Comparison of ENCODE assay signal across 14 cellular contexts in the genomic region with DNA sequence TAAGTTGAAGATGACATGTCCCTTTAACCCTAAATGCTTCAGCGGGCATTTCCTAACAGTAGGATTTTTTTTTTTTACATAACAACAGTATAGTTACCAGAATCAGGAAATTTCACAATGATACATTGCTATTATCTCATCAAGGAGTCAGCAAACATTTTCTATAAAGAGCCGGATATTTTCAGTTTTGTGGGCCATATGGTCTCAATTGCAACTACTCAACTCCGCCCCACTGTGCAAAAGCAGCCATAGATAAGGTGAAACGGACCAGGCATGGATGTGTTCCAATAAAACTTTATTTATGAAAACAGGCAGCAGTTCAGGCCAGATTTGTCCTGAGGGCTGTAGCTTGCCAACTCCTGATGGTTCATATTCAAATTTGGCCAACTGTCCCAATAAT.
DNase-seq lines count a peak whose midpoint lies in the region; TF ChIP-seq lines count a peak whose summit lies in the region.
"Had no signal": no experiment of that assay in that cellular context is flagged by ENCODE, and none has a peak within 500 bp of the region (broad histone marks: within the 10 kb centered on the region; RNA-seq: fewer than 3 reads in every experiment).

No MANE protein-coding gene starts in this region.

- peak; percentile 33 for DNase-seq in DMS 273 (lab: John Stamatoyannopoulos, UW; ENCODE audit: unreplicated experiment)
- DNase-seq in DMS 273 treated with DMSO at 0.1 percent for 48 hours (lab: John Stamatoyannopoulos, UW): no peak
- DNase-seq in NCI-H226: peak; percentile 43
- peak; percentile 92 to 96 for DNase-seq in cardiac fibroblast (ENCODE audit: low read depth in 2 of 2)
- peak; percentile 2 for DNase-seq in spleen
- DNase-seq in KBM-7: no peak
- no peak for DNase-seq in iPS-NIHi7 (ENCODE audit: extremely low spot score)
- no peak for DNase-seq in HEK293T (ENCODE audit: extremely low spot score)
- DNase-seq: activated CD4-positive, alpha-beta memory T cell treated with anti-CD3 and anti-CD28 coated beads, Interleukin-2, amount 10 ng/mL, durations not matched to agents 7 days and 5 days; activated naive CD4-positive, alpha-beta T cell treated with anti-CD3 and anti-CD28 coated beads, Interleukin-2, amount 50 U/mL, for 16 hours; NCI-H1092 treated with DMSO at 0.1 percent for 48 hours had no signal

- H3K27ac ChIP-seq in spleen: peak overlapping the region in 3 of 8 donors; percentile 9 to 23 (median 11)
- H3K27ac ChIP-seq: 22Rv1, coronary artery, thoracic aorta had no signal

- H3K4me3 ChIP-seq in cardiac fibroblast (replicated peaks in 1 of 2; ENCODE audit: low read depth in 2 of 2, low read length in 2 of 2) (no peak overlapping the region), spleen (no peak overlapping the region)
- H3K4me3 ChIP-seq: coronary artery, thoracic aorta had no signal

- in situ Hi-C loops in KBM-7 (cut with MboI; ENCODE audit: low pct_unique_long_range_greater_than_20kb, low sequenced_read_pairs): no loop called here

- POLR2A ChIA-PET in HEK293T (lab: Yijun Ruan, JAX): no interaction called here

- no peaks in the 10 kb centered on the region for H3K27me3 ChIP-seq in spleen (replicated peaks in 1 of 7)

- peaks cover 0 to 36% (median 16%) of the 10 kb centered on the region in 6 donors for H3K4me1 ChIP-seq in spleen

- peaks cover 0 to 8% (median 0%) of the 10 kb centered on the region in 8 donors for H3K9me3 ChIP-seq in spleen
- H3K9me3 ChIP-seq: thoracic aorta had no signal

- no peaks in the 10 kb centered on the region for H3K36me3 ChIP-seq in spleen
- H3K36me3 ChIP-seq: thoracic aorta had no signal

- intact Hi-C loops in spleen (cut with DNase I; ENCODE audit: low total_unique reads): no loop called here

- CTCF ChIA-PET in HEK293T (lab: Yijun Ruan, JAX): no interaction called here

- TF ChIP-seq CTCF in cardiac fibroblast (IDR thresholded peaks at IDR 0.05; ENCODE audit: low read depth, low read length): no peak
- TF ChIP-seq CTCF in spleen (IDR thresholded peaks at IDR 0.05 in 8 of 11, conservative IDR thresholded peaks at IDR 0.05 in 3 of 11): no peak

- 47 to 81% (median 59%) methylated on average over 4 of the region's 4 CpGs for WGBS in spleen, 5 donors

- TF ChIP-seq POLR2A in spleen (IDR thresholded peaks at IDR 0.05): no peak

TF ChIP-seq in HEK293T, 16 proteins besides CTCF, POLR2A, EP300 and RAD21:
- no peak for TF ChIP-seq SUZ12 (IDR thresholded peaks at IDR 0.05)
- TF ChIP-seq HDGF (IDR thresholded peaks at IDR 0.05; ENCODE audit: borderline replicate concordance): no peak
- TF ChIP-seq LEF1 (IDR thresholded peaks at IDR 0.05; ENCODE audit: borderline replicate concordance): no peak
- TF ChIP-seq SP1 (IDR thresholded peaks at IDR 0.05): no peak
- no peak for TF ChIP-seq CTBP1 (IDR thresholded peaks at IDR 0.05; ENCODE audit: borderline replicate concordance)
- TF ChIP-seq FOXK2 (IDR thresholded peaks at IDR 0.05): no peak
- TF ChIP-seq L3MBTL2 (conservative IDR thresholded peaks at IDR 0.05): no peak
- TF ChIP-seq PKNOX1 (IDR thresholded peaks at IDR 0.05): no peak

Comparison
In these comparisons a context has a peak if more than half of its experiments do, and no peak if none do; other contexts are left out.
1. DNase-seq: peak in DMS 273 (single experiment), NCI-H226 (single experiment), cardiac fibroblast (2 of 2) and spleen (single experiment); none in DMS 273 treated with DMSO at 0.1 percent for 48 hours (single experiment), KBM-7 (single experiment), iPS-NIHi7 (single experiment) and HEK293T (single experiment).